ENCODE assay signal across 11 cellular contexts in genomic region chr16:89373355-89374110, GRCh38.
DNase-seq lines count a peak whose midpoint lies in the region; ATAC-seq and TF ChIP-seq lines count a peak whose summit lies in the region.
"Had no signal": no experiment of that assay in that cellular context is flagged by ENCODE, and none has a peak within 500 bp of the region (broad histone marks: within the 10 kb centered on the region; RNA-seq: fewer than 3 reads in every experiment).

No MANE protein-coding gene starts in this region.

- no peak overlapping the region for H3K4me3 ChIP-seq in BLaER1 treated with 17β-estradiol and CSF1 and Interleukin-3, amounts not matched to agents 10 nM and 100 nM
- H3K4me3 ChIP-seq in ovary (no peak overlapping the region), A673 (ENCODE audit: low read depth, low read length, poor library complexity, severe bottlenecking) (no peak overlapping the region)

- H3K27ac ChIP-seq in BLaER1 treated with 17β-estradiol and CSF1 and Interleukin-3, amounts not matched to agents 10 nM and 100 nM = 0 out of 22 replicates have a peak overlapping the region, but pooled peaks of 1 of the 11 experiments have one; percentile 5
- H3K27ac ChIP-seq in ovary (peak overlapping the region in 1 of 2 donors; percentile 34), A673 (ENCODE audit: low read depth, low read length, poor library complexity, severe bottlenecking) (no peak overlapping the region)

- H3K9me3 ChIP-seq in BLaER1 treated with 17β-estradiol and CSF1 and Interleukin-3, amounts not matched to agents 10 nM and 100 nM (replicated peaks in 1 of 11) = peaks cover 15 to 28% (median 20%) of the 10 kb centered on the region in 11 experiments
- H3K9me3 ChIP-seq in ovary = no peaks in the 10 kb centered on the region
- H3K9me3 ChIP-seq in A673 (ENCODE audit: low read depth, low read length, poor library complexity, severe bottlenecking) = no peaks in the 10 kb centered on the region

- peak overlapping the region in 1 of 11 experiments; percentile 16; a peak in 2 of 22 replicates for H3K9ac ChIP-seq in BLaER1 treated with 17β-estradiol and CSF1 and Interleukin-3, amounts not matched to agents 10 nM and 100 nM

- BruUV-seq in A673 (replicated peaks; lab: Mats Ljungman, UMichigan) = no TSS peak

- H3K36me3 ChIP-seq in BLaER1 treated with 17β-estradiol and CSF1 and Interleukin-3, amounts not matched to agents 10 nM and 100 nM = peaks cover 30 to 79% (median 64%) of the 10 kb centered on the region in 11 experiments
- H3K36me3 ChIP-seq in ovary = no peaks in the 10 kb centered on the region
- no peaks in the 10 kb centered on the region for H3K36me3 ChIP-seq in A673 (ENCODE audit: insufficient read depth, low read length, poor library complexity, severe bottlenecking)

- no peaks in the 10 kb centered on the region for H3K27me3 ChIP-seq in BLaER1 treated with 17β-estradiol and CSF1 and Interleukin-3, amounts not matched to agents 10 nM and 100 nM
- H3K27me3 ChIP-seq in ovary (no peaks in the 10 kb centered on the region), A673 (replicated peaks; ENCODE audit: insufficient read depth, low read depth, low read length, poor library complexity) (no peaks in the 10 kb centered on the region)

- TF ChIP-seq CTCF in ovary (IDR thresholded peaks at IDR 0.05) = no peak
- TF ChIP-seq CTCF in A673 (conservative IDR thresholded peaks at IDR 0.05; ENCODE audit: low read depth, low read length) = no peak

- peak; percentile 63 to 79 for ATAC-seq in left cardiac atrium
- no peak for ATAC-seq in HG02571 (IDR thresholded peaks at IDR 0.05; ENCODE audit: unreplicated experiment)
- ATAC-seq in HG03196 (IDR thresholded peaks at IDR 0.05; ENCODE audit: unreplicated experiment) = no peak

- intact Hi-C loops in left cardiac atrium (cut with DNase I) (no loop called here), ovary (cut with DNase I) (no loop called here), A673 (cut with micrococcal nuclease; ENCODE audit: unreplicated experiment) (no loop called here)

- H4K20me1 ChIP-seq in BLaER1 treated with 17β-estradiol and CSF1 and Interleukin-3, amounts not matched to agents 10 nM and 100 nM = peaks cover 100% of the 10 kb centered on the region in 11 experiments

- CTCF ChIA-PET in A673 (lab: Charles Lee) = no interaction called here

- 43 to 84% (median 45%) methylated on average over 32 of the region's 32 CpGs for WGBS in ovary, 3 donors

- H3K4me2 ChIP-seq in BLaER1 treated with 17β-estradiol and CSF1 and Interleukin-3, amounts not matched to agents 10 nM and 100 nM = peak overlapping the region in 8 of 11 experiments; percentile 55 to 91 (median 80); a peak in 14 of 22 replicates

- TF ChIP-seq EP300 in ovary (IDR thresholded peaks at IDR 0.05) = no peak

- POLR2A ChIA-PET in A673 (lab: Charles Lee; ENCODE audit: low non-redundant PET) = interaction anchor here (0.6 kb wide), 1 partner anchor 976 kb away, joined by 3 read pairs; no protein-coding TSS in a partner anchor

- DNase-seq in astrocyte of the hippocampus (ENCODE audit: low read depth, low spot score) (peak; percentile 59), left cardiac atrium (no peak), ovary (peak; percentile 59 to 77 (median 69)), NCI-H69 (lab: John Stamatoyannopoulos, UW) (no peak), A673 (ENCODE audit: low spot score) (no peak)
- DNase-seq: CD4-positive, alpha-beta memory T cell; GOT3; NCI-H2081 had no signal

- peaks cover 65 to 79% (median 74%) of the 10 kb centered on the region in 10 experiments for H3K4me1 ChIP-seq in BLaER1 treated with 17β-estradiol and CSF1 and Interleukin-3, amounts not matched to agents 10 nM and 100 nM
- H3K4me1 ChIP-seq in ovary (ENCODE audit: insufficient read depth) = peaks cover 34% of the 10 kb centered on the region
- H3K4me1 ChIP-seq in A673 (ENCODE audit: insufficient read depth, low read length, poor library complexity, severe bottlenecking) = no peaks in the 10 kb centered on the region

- TF ChIP-seq POLR2A in ovary (IDR thresholded peaks at IDR 0.05) = no peak

Comparison
In these comparisons a context has a peak if more than half of its experiments do, and no peak if none do; other contexts are left out.
1. DNase-seq: peak in astrocyte of the hippocampus (single experiment) and ovary (5 of 5); none in left cardiac atrium (single experiment), NCI-H69 (single experiment) and A673 (single experiment).
2. ATAC-seq: peak in left cardiac atrium (2 of 2); none in HG02571 (single experiment) and HG03196 (single experiment).